In the genomic region with DNA sequence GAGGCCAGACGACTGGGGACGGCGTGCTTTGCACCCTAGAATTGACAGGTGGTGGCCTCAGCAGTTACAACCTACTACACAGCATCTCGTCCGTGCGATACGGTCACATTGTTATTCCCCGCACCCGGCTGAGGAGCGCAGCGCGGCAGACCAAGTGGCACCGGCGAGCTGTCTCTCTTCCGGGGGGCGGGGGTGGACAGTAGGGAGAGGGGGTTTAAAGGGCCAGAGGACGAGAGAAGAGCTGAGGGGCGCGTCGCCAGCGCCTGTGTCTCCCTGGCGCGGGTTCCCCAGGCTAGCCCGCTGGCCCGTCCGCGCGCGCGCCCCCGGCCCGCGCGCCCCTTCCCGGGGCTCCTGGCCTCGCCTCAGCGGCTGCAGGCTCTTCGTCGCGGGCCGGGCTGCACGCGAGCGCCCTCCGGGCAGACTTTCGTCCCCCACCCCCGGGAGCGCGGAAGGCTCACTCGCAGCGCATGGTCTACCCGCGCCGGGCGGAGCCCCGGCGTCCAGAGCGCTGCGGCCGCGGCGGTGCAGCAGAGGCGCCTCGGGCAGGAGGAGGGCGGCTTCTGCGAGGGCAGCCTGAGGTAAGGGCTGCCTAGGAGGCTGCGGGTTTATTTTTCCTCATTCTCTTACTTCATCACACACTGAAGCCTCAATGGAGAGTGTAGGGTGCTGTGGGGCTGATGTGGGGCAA, we compare ENCODE assay signal across 8 cellular contexts. TPM values are rescaled to one million over a fixed set of nuclear protein-coding genes. Genes with fewer than 3 reads are reported as not detected.
A peak's percentile ranks its signal among the peaks of the same experiment; 100 is the strongest.
DNase-seq lines count a peak whose midpoint lies in the region; ATAC-seq and TF ChIP-seq lines count a peak whose summit lies in the region.

A gene (plus strand): TSS at position 225 of the 688 bp plus-strand sequence.

- ATAC-seq in HG02623 (IDR thresholded peaks at IDR 0.05; ENCODE audit: unreplicated experiment) = no peak

- TF ChIP-seq CTCF in BJ (IDR thresholded peaks at IDR 0.05; ENCODE audit: insufficient read depth, low read depth, low read length) (no peak), ascending aorta (IDR thresholded peaks at IDR 0.05) (no peak), subcutaneous adipose tissue (IDR thresholded peaks at IDR 0.05; ENCODE audit: low read depth) (no peak), ovary (IDR thresholded peaks at IDR 0.05) (no peak)

- H3K27ac ChIP-seq in ascending aorta (no peak within 1 kb of the TSS), ovary (no peak within 1 kb of the TSS)

- CTCF ChIA-PET in BJ (lab: Yijun Ruan, JAX) = no interaction called here

- H3K4me3 ChIP-seq in BJ (ENCODE audit: low read depth, low read length) = peak within 1 kb of the TSS; percentile 55
- peak within 1 kb of the TSS; percentile 21 to 52 for H3K4me3 ChIP-seq in ascending aorta
- H3K4me3 ChIP-seq in ovary = no peak within 1 kb of the TSS

- intact Hi-C loops in ascending aorta (cut with DNase I) (no loop called here), ovary (cut with DNase I) (no loop called here)

- no peaks in the 10 kb centered on the region for H3K4me1 ChIP-seq in ascending aorta
- no peaks in the 10 kb centered on the region for H3K4me1 ChIP-seq in ovary (ENCODE audit: insufficient read depth)

- H3K36me3 ChIP-seq in BJ (ENCODE audit: control insufficient read depth, insufficient read depth, low read length) (no peaks in the 10 kb centered on the region), ascending aorta (no peaks in the 10 kb centered on the region), ovary (no peaks in the 10 kb centered on the region)

- POLR2A ChIA-PET in BJ (lab: Charles Lee) = interaction anchor here (0.6 kb wide), 1 partner anchor 8 kb away, joined by 8 read pairs; no protein-coding TSS in a partner anchor

- H3K27me3 ChIP-seq in BJ (ENCODE audit: control insufficient read depth, insufficient read depth, low read length) = no peaks in the 10 kb centered on the region; the same call in 1 of the 2 replicates
- no peaks in the 10 kb centered on the region for H3K27me3 ChIP-seq in ascending aorta
- H3K27me3 ChIP-seq in ovary = no peaks in the 10 kb centered on the region

- no peak for TF ChIP-seq EP300 in ovary (IDR thresholded peaks at IDR 0.05)

- no peak for TF ChIP-seq POLR2A in ovary (IDR thresholded peaks at IDR 0.05)

- 0 to 1% (median 0%) methylated on average over 65 to 66 of the region's 67 CpGs for WGBS in ovary, 3 donors

- H3K9me3 ChIP-seq in ascending aorta (no peaks in the 10 kb centered on the region), ovary (no peaks in the 10 kb centered on the region)

- DNase-seq in BJ (ENCODE audit: low read depth) (no peak), HK-2 (ENCODE audit: unreplicated experiment) (peak; percentile 11), ascending aorta (ENCODE audit: low spot score in 2 of 2) (no peak), iris pigment epithelial cell (ENCODE audit: low read depth) (peak; percentile 14), GM19240 (ENCODE audit: insufficient read length, low spot score) (no peak), ovary (no peak)

RNA-seq across cellular contexts. Expression of the gene that starts here (rescaled TPM):
- polyA plus RNA-seq in BJ (2011; rRNA removed) = 20.6 and 29.4 TPM in 2 replicates
- 25.9 and 30.2 TPM in 2 replicates for polyA minus RNA-seq in BJ (2011; rRNA and poly(A)+ RNA removed)
- total RNA-seq in ascending aorta = 4.5 TPM
- 10 to 100 TPM in 3 of 4 donors, 1 to 10 TPM in 1; 8.5 to 31.8 (median 15.5) TPM for total RNA-seq in subcutaneous adipose tissue
- total RNA-seq in ovary = 1 to 10 TPM; 1.7 to 6.4 (median 5.1) TPM
- polyA plus RNA-seq in ovary = 1 to 10 TPM; 3.3 to 8.2 TPM

Comparison
In these comparisons a context has a peak if more than half of its experiments do, and no peak if none do; other contexts are left out.
1. DNase-seq: peak in HK-2 (single experiment) and iris pigment epithelial cell (single experiment); none in BJ (single experiment), ascending aorta (0 of 2), GM19240 (single experiment) and ovary (0 of 5).